27 cellular contexts compared by ENCODE assay signal in the genomic region with DNA sequence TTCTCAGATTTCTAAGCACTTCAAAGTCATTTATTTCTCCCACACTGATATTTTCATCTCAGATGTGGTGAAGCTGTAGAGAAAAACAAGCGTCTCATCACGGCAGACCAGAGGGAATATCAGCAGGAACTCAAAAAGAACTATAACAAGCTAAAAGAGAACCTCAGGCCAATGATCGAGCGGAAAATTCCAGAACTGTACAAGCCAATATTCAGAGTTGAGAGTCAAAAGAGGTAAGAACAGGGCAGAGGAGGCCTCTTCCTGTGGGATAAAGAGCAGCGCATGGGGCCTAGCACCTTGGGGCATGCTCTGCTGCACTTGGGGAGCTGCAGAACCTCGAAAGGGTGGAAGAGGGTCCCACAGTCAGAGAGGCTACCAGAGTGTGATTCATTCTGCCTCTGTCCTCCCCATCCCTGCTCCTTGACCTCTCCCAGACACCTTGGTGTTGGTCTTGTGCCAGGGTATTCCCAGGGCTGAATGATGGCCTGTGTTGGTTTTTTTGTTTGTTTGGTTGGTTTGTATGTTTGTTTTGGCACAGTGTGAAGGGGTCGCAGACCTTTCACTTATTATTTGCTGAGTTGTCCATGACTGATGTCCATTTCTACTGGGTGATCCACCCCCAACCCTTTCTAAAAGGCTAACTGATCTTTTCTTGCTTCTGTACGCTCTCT. TPM values are rescaled to one million over a fixed set of nuclear protein-coding genes. Genes with fewer than 3 reads are reported as not detected.
DNase-seq lines count a peak whose midpoint lies in the region; ATAC-seq and TF ChIP-seq lines count a peak whose summit lies in the region.
"Had no signal": no experiment of that assay in that cellular context is flagged by ENCODE, and none has a peak within 500 bp of the region (broad histone marks: within the 10 kb centered on the region; RNA-seq: fewer than 3 reads in every experiment).

No MANE protein-coding gene starts in this region.

- no peak for TF ChIP-seq POLR2A in prostate gland (IDR thresholded peaks at IDR 0.05)

- POLR2A ChIA-PET in activated CD8-positive, alpha-beta T cell treated with anti-CD3 and anti-CD28 coated beads for 36 hours (lab: Charles Lee) = interaction anchor here (0.6 kb wide), 1 partner anchor 177 kb away, joined by 4 read pairs; no protein-coding TSS in a partner anchor

- peaks cover 31% of the 10 kb centered on the region for H3K36me3 Mint-ChIP-seq in activated CD8-positive, alpha-beta T cell treated with anti-CD3 and anti-CD28 coated beads for 36 hours (ENCODE audit: low read depth)

- no peaks in the 10 kb centered on the region for H3K9me3 Mint-ChIP-seq in activated CD8-positive, alpha-beta T cell treated with anti-CD3 and anti-CD28 coated beads for 36 hours
- H3K9me3 Mint-ChIP-seq: activated T-cell treated with anti-CD3 and anti-CD28 coated beads, Interleukin-2, amount 50 U/mL, for 4 hours; CD8-positive, alpha-beta memory T cell; mesothelial cell of epicardium; stimulated activated naive CD8-positive, alpha-beta T cell treated with anti-CD3 and anti-CD28 coated beads, Interleukin-15, Interleukin-2, amounts not matched to agents 100 ng/mL and 50 ng/mL, for 24 hours had no signal

- peak overlapping the region; percentile 66 for H3K27ac Mint-ChIP-seq in activated CD8-positive, alpha-beta T cell treated with anti-CD3 and anti-CD28 coated beads for 36 hours
- H3K27ac Mint-ChIP-seq: mesothelial cell of epicardium; progenitor cell of endocrine pancreas; stimulated activated naive CD8-positive, alpha-beta T cell treated with anti-CD3 and anti-CD28 coated beads, Interleukin-15, Interleukin-2, amounts not matched to agents 100 ng/mL and 50 ng/mL, for 24 hours had no signal

- H3K4me1 ChIP-seq in prostate gland (replicated peaks) = no peaks in the 10 kb centered on the region

- WGBS in prostate gland = 87% methylated on average over 8 of the region's 8 CpGs

- intact Hi-C loops in left ventricle myocardium superior (cut with micrococcal nuclease) (no loop called here), Right ventricle myocardium inferior (cut with DNase I) (no loop called here), prostate gland (cut with DNase I) (no loop called here)
- intact Hi-C loops in activated CD8-positive, alpha-beta T cell treated with anti-CD3 and anti-CD28 coated beads for 36 hours (cut with micrococcal nuclease) = no loop called here

- H3K27me3 ChIP-seq in prostate gland (replicated peaks; ENCODE audit: insufficient read depth) = no peaks in the 10 kb centered on the region
- H3K27me3 ChIP-seq: cardiac muscle cell, tibial nerve had no signal

- peaks cover 11% of the 10 kb centered on the region for H3K4me1 Mint-ChIP-seq in activated CD8-positive, alpha-beta T cell treated with anti-CD3 and anti-CD28 coated beads for 36 hours (ENCODE audit: low read depth)

- no peak overlapping the region for H3K4me3 Mint-ChIP-seq in activated CD8-positive, alpha-beta T cell treated with anti-CD3 and anti-CD28 coated beads for 36 hours
- H3K4me3 Mint-ChIP-seq: activated T-cell treated with anti-CD3 and anti-CD28 coated beads, Interleukin-2, amount 50 U/mL, for 4 hours; CD8-positive, alpha-beta memory T cell; mesothelial cell of epicardium; nephron; stimulated activated naive CD8-positive, alpha-beta T cell treated with anti-CD3 and anti-CD28 coated beads, Interleukin-15, Interleukin-2, amounts not matched to agents 100 ng/mL and 50 ng/mL, for 24 hours had no signal

- CTCF ChIA-PET in activated CD8-positive, alpha-beta T cell treated with anti-CD3 and anti-CD28 coated beads for 36 hours (lab: Charles Lee) = no interaction called here

- no peaks in the 10 kb centered on the region for H3K9me3 ChIP-seq in prostate gland
- H3K9me3 ChIP-seq: tibial nerve had no signal

- peak; percentile 20 for ATAC-seq in left ventricle myocardium superior
- ATAC-seq in Right ventricle myocardium inferior = no peak
- no peak for ATAC-seq in activated CD8-positive, alpha-beta T cell treated with anti-CD3 and anti-CD28 coated beads for 36 hours
- ATAC-seq in HG03469 (IDR thresholded peaks at IDR 0.05; ENCODE audit: unreplicated experiment) = no peak
- ATAC-seq in HG02840 (IDR thresholded peaks at IDR 0.05; ENCODE audit: low FRiP score, unreplicated experiment) = no peak
- ATAC-seq: activated T-cell treated with anti-CD3 and anti-CD28 coated beads, Interleukin-2, amount 50 U/mL, for 4 hours had no signal

- no peaks in the 10 kb centered on the region for H3K27me3 Mint-ChIP-seq in activated CD8-positive, alpha-beta T cell treated with anti-CD3 and anti-CD28 coated beads for 36 hours
- H3K27me3 Mint-ChIP-seq: CD8-positive, alpha-beta memory T cell; progenitor cell of endocrine pancreas; stimulated activated naive CD8-positive, alpha-beta T cell treated with anti-CD3 and anti-CD28 coated beads, Interleukin-15, Interleukin-2, amounts not matched to agents 100 ng/mL and 50 ng/mL, for 24 hours had no signal

- no peaks in the 10 kb centered on the region for H3K36me3 ChIP-seq in prostate gland
- H3K36me3 ChIP-seq: cardiac muscle cell, tibial nerve had no signal

- no peak overlapping the region for H3K27ac ChIP-seq in prostate gland
- H3K27ac ChIP-seq: cardiac muscle cell, GM23248, SK-N-MC, skin epidermis, tibial nerve had no signal

- no peak overlapping the region for H3K4me3 ChIP-seq in prostate gland
- H3K4me3 ChIP-seq: cardiac muscle cell, GM23248, SK-N-MC, skin epidermis, tibial nerve had no signal

- DNase-seq in left ventricle myocardium superior (no peak), Right ventricle myocardium inferior (ENCODE audit: missing footprints) (no peak), kidney tubule cell (ENCODE audit: low spot score) (peak; percentile 68), prostate gland (ENCODE audit: low spot score) (no peak), NOMO-1 (lab: John Stamatoyannopoulos, UW; ENCODE audit: unreplicated experiment in 2 of 2) (no peak)
- DNase-seq in activated CD8-positive, alpha-beta T cell treated with anti-CD3 and anti-CD28 coated beads for 36 hours = no peak
- DNase-seq: activated CD4-positive, alpha-beta T cell treated with anti-CD3 and anti-CD28 coated beads, Interleukin-2, amount 50 U/mL, for 48 hours; activated T-cell treated with anti-CD3 and anti-CD28 coated beads, Interleukin-2, amount 50 U/mL, for 4 hours; CD8-positive, alpha-beta memory T cell; DMS79 treated with DMSO at 0.1 percent for 48 hours; GM23248; hypothalamus; islet precursor cell; MV-4-11; NCI-H187 treated with DMSO at 0.1 percent for 48 hours; NCI-H345; stimulated activated CD4-positive, alpha-beta T cell treated with anti-CD3 and anti-CD28 coated beads, Interleukin-2, amount 100 ng/mL, for 24 hours had no signal

- TF ChIP-seq CTCF in activated CD8-positive, alpha-beta T cell treated with anti-CD3 and anti-CD28 coated beads for 36 hours (IDR thresholded peaks at IDR 0.05) = no peak
- no peak for TF ChIP-seq CTCF in prostate gland (IDR thresholded peaks at IDR 0.05)

RNA-seq across cellular contexts. Expression of gene KANK1, which starts 40.9 kb away (rescaled TPM):
- total RNA-seq in left ventricle myocardium superior (159 TPM), Right ventricle myocardium inferior (153 TPM), prostate gland (10 to 100 TPM; 72.5 to 95.8 TPM)
- 1 to 10 TPM; 2.6 to 2.8 TPM for total RNA-seq in activated CD8-positive, alpha-beta T cell treated with anti-CD3 and anti-CD28 coated beads for 36 hours

Comparison
In these comparisons a context has a peak if more than half of its experiments do, and no peak if none do; other contexts are left out.
1. RNA of gene KANK1, which starts 40.9 kb away (total RNA-seq): 159 TPM in left ventricle myocardium superior (single experiment), 153 TPM in Right ventricle myocardium inferior (single experiment) and 72.5 to 95.8 TPM in prostate gland; 2.6 to 2.8 TPM in activated CD8-positive, alpha-beta T cell treated with anti-CD3 and anti-CD28 coated beads for 36 hours; every median in the first group is over 10 times any median in the second.